8 cellular contexts compared by ENCODE assay signal in genomic region chr11:108654994-108655631, GRCh38. TPM values are rescaled to one million over a fixed set of nuclear protein-coding genes. Genes with fewer than 3 reads are reported as not detected.
DNase-seq lines count a peak whose midpoint lies in the region; ATAC-seq and TF ChIP-seq lines count a peak whose summit lies in the region.

No MANE protein-coding gene starts in this region.

- H3K27ac ChIP-seq in right atrium auricular region (no peak overlapping the region), testis (no peak overlapping the region)

- no peaks in the 10 kb centered on the region for H3K4me1 Mint-ChIP-seq in CD14-positive monocyte

- H3K4me1 ChIP-seq in right atrium auricular region (no peaks in the 10 kb centered on the region), testis (no peaks in the 10 kb centered on the region)

- no peaks in the 10 kb centered on the region for H3K9me3 Mint-ChIP-seq in CD14-positive monocyte
- no peaks in the 10 kb centered on the region for H3K9me3 Mint-ChIP-seq in activated naive CD4-positive, alpha-beta T cell treated with anti-CD3 and anti-CD28 coated beads, Interleukin-2, amount 50 U/mL, for 72 hours

- H3K4me3 ChIP-seq in GM12875 (ENCODE audit: low read depth, low read length) (no peak overlapping the region), right atrium auricular region (no peak overlapping the region), testis (no peak overlapping the region)

- peak; percentile 39 to 46 for ATAC-seq in activated naive CD4-positive, alpha-beta T cell treated with anti-CD3 and anti-CD28 coated beads, Interleukin-2, amount 50 U/mL, for 72 hours

- no peak for TF ChIP-seq POLR2A in testis (IDR thresholded peaks at IDR 0.05)

- intact Hi-C loops in CD14-positive monocyte (cut with micrococcal nuclease) = loop anchor here in 1 of 2 donors (10.0 kb wide), 1 partner anchor 540 kb away; no protein-coding TSS in a partner anchor
- intact Hi-C loops in testis (cut with DNase I; ENCODE audit: low total_unique reads) = loop anchor here (10.0 kb wide), 1 partner anchor 150 kb away; no protein-coding TSS in a partner anchor

- peaks cover 0 to 3% of the 10 kb centered on the region in 2 donors for H3K9me3 ChIP-seq in right atrium auricular region
- no peaks in the 10 kb centered on the region for H3K9me3 ChIP-seq in testis

- H3K36me3 ChIP-seq in right atrium auricular region (no peaks in the 10 kb centered on the region), testis (ENCODE audit: low read depth, missing control alignments) (no peaks in the 10 kb centered on the region)

- H3K27me3 ChIP-seq in right atrium auricular region (no peaks in the 10 kb centered on the region), testis (no peaks in the 10 kb centered on the region)

- no peaks in the 10 kb centered on the region for H3K36me3 Mint-ChIP-seq in CD14-positive monocyte
- no peaks in the 10 kb centered on the region for H3K36me3 Mint-ChIP-seq in activated naive CD4-positive, alpha-beta T cell treated with anti-CD3 and anti-CD28 coated beads, Interleukin-2, amount 50 U/mL, for 72 hours

- peak; percentile 25 for TF ChIP-seq CTCF in CD14-positive monocyte (IDR thresholded peaks at IDR 0.05)
- TF ChIP-seq CTCF in GM12875 (IDR thresholded peaks at IDR 0.05; ENCODE audit: borderline replicate concordance, insufficient read depth, low read depth, low read length) = peak; percentile 28; the same call in 1 of the 2 replicates
- peak; percentile 33 to 72 for TF ChIP-seq CTCF in right atrium auricular region (IDR thresholded peaks at IDR 0.05)
- TF ChIP-seq CTCF in testis (IDR thresholded peaks at IDR 0.05) = peak in 2 of 3 experiments; percentile 47 to 49

- DNase-seq in CD14-positive monocyte (ENCODE audit: low spot score) = no peak
- peak; percentile 22 for DNase-seq in NCI-H2227 (lab: John Stamatoyannopoulos, UW; ENCODE audit: unreplicated experiment)
- peak in 1 of 2 donors; percentile 31 for DNase-seq in activated naive CD4-positive, alpha-beta T cell treated with anti-CD3 and anti-CD28 coated beads, Interleukin-2, amount 50 U/mL, for 72 hours (ENCODE audit: low spot score in 2 of 2)
- DNase-seq in right atrium auricular region (ENCODE audit: low spot score) = no peak
- DNase-seq in testis = peak; percentile 59
- DNase-seq in GOT3 (lab: John Stamatoyannopoulos, UW) = no peak
- DNase-seq in HuH-7 (ENCODE audit: low spot score) = no peak

- 71% methylated on average over 5 of the region's 5 CpGs for WGBS in testis, 2 donors

- no peak overlapping the region for H3K27ac Mint-ChIP-seq in CD14-positive monocyte
- no peak overlapping the region for H3K27ac Mint-ChIP-seq in activated naive CD4-positive, alpha-beta T cell treated with anti-CD3 and anti-CD28 coated beads, Interleukin-2, amount 50 U/mL, for 72 hours

- peaks cover 2 to 5% (median 4%) of the 10 kb centered on the region in 3 donors for H3K27me3 Mint-ChIP-seq in CD14-positive monocyte (ENCODE audit: low read depth in 3 of 3)

- no peak overlapping the region for H3K4me3 Mint-ChIP-seq in CD14-positive monocyte

RNA-seq across cellular contexts. Expression of gene DDX10, which starts 9.8 kb away (rescaled TPM):
- polyA plus RNA-seq in CD14-positive monocyte (1 to 10 TPM; 5.0 to 5.3 TPM), testis (ENCODE audit: insufficient read depth, low read depth, low replicate concordance) (25.7 TPM)
- total RNA-seq in activated naive CD4-positive, alpha-beta T cell treated with anti-CD3 and anti-CD28 coated beads, Interleukin-2, amount 50 U/mL, for 72 hours = 10 to 100 TPM; 36.8 to 43.2 TPM
- total RNA-seq in right atrium auricular region (10 to 100 TPM; 11.8 to 13.1 TPM), testis (10 to 100 TPM; 59.2 to 64.4 TPM)

Comparison
In these comparisons a context has a peak if more than half of its experiments do, and no peak if none do; other contexts are left out.
1. DNase-seq: peak in NCI-H2227 (single experiment) and testis (single experiment); none in CD14-positive monocyte (single experiment), right atrium auricular region (single experiment), GOT3 (single experiment) and HuH-7 (single experiment).
2. Peak in every context shown above with its lines, with median percentiles within 50 percentile points of each other: CTCF ChIP-seq.